In the genomic region with DNA sequence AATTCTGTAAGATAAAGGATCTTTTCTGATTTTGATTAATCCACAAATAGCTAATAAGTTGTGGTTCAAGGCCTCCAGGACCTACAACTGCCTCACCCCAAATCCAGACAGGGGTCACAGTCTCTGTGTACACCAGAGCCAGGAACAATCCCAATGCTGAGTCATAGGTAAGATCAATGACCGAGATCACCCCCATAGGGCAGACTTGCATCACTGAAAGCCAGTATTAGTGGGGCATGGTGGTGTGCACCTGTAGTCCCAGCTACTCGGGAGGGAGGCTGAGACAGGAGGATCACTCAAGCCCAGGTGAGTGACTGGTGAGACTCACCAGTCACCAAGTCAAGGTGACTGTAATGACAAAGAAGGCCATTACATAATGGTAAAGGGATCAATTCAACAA, we compare ENCODE assay signal across 26 cellular contexts. TPM values are rescaled to one million over a fixed set of nuclear protein-coding genes. Genes with fewer than 3 reads are reported as not detected.
"Had no signal": no experiment of that assay in that cellular context is flagged by ENCODE, and none has a peak within 500 bp of the region (broad histone marks: within the 10 kb centered on the region; RNA-seq: fewer than 3 reads in every experiment).

No MANE protein-coding gene starts in this region.

- H3K4me3 ChIP-seq: SJCRH30 had no signal

- H3K36me3 ChIP-seq: brain microvascular endothelial cell, SJCRH30 had no signal

- H3K4me3 Mint-ChIP-seq: activated CD8-positive, alpha-beta T cell treated with anti-CD3 and anti-CD28 coated beads for 36 hours; activated naive CD4-positive, alpha-beta T cell treated with anti-CD3 and anti-CD28 coated beads, Interleukin-2, amount 10 ng/mL, durations not matched to agents 7 days and 5 days; activated naive CD8-positive, alpha-beta T cell treated with anti-CD3 and anti-CD28 coated beads for 36 hours; activated T-cell treated with anti-CD3 and anti-CD28 coated beads, Interleukin-2, amount 50 U/mL, for 72 hours had no signal

- DNase-seq: activated CD4-positive, alpha-beta T cell treated with anti-CD3 and anti-CD28 coated beads for 4 hours; activated CD8-positive, alpha-beta memory T cell treated with anti-CD3 and anti-CD28 coated beads, Interleukin-2, amount 50 U/mL, for 4 hours; activated CD8-positive, alpha-beta T cell treated with anti-CD3 and anti-CD28 coated beads for 36 hours; activated gamma-delta T cell treated with Interleukin-2 at 50 U/mL for 16 hours; activated naive CD4-positive, alpha-beta T cell treated with anti-CD3 and anti-CD28 coated beads, Interleukin-2, amount 10 ng/mL, durations not matched to agents 7 days and 5 days; activated naive CD8-positive, alpha-beta T cell treated with anti-CD3 and anti-CD28 coated beads for 36 hours; activated T-cell treated with anti-CD3 and anti-CD28 coated beads, Interleukin-2, amount 50 U/mL, for 72 hours; brain microvascular endothelial cell; caudate nucleus; Kasumi-1; KBM-7; MV-4-11; NCI-H1092 treated with DMSO at 0.1 percent for 48 hours; NCI-H1417 treated with DMSO at 0.1 percent for 48 hours; NCI-H1694; NCI-H2029; NCI-H2107; NCI-H2171 treated with DMSO at 0.1 percent for 48 hours; NCI-H226; NCI-H526; NCI-H82; Right ventricle myocardium superior; SK-N-SH; T-helper 1 cell had no signal

- H3K9me2 ChIP-seq: SK-N-SH had no signal

- H3K9me3 Mint-ChIP-seq: activated naive CD4-positive, alpha-beta T cell treated with anti-CD3 and anti-CD28 coated beads, Interleukin-2, amount 10 ng/mL, durations not matched to agents 7 days and 5 days; activated T-helper 2 cell treated with anti-CD3 and anti-CD28 coated beads, Interferon-gamma antibody, Interleukin-2, Interleukin-4, amounts not matched to agents 10 μg/mL and 5 μg/mL and 100 μg/mL, durations not matched to agents 14 hours and 24 hours and 36 hours had no signal

- H3K27ac ChIP-seq: brain microvascular endothelial cell, SJCRH30 had no signal

- H3K27me3 ChIP-seq: brain microvascular endothelial cell, SJCRH30 had no signal

- H3K36me3 Mint-ChIP-seq: activated naive CD4-positive, alpha-beta T cell treated with anti-CD3 and anti-CD28 coated beads, Interleukin-2, amount 10 ng/mL, durations not matched to agents 7 days and 5 days; activated naive CD8-positive, alpha-beta T cell treated with anti-CD3 and anti-CD28 coated beads for 36 hours had no signal

- H3K9me3 ChIP-seq: SJCRH30, SK-N-SH had no signal

- H3K4me2 ChIP-seq: SK-N-SH had no signal

- H3K4me1 Mint-ChIP-seq: activated naive CD4-positive, alpha-beta T cell treated with anti-CD3 and anti-CD28 coated beads, Interleukin-2, amount 10 ng/mL, durations not matched to agents 7 days and 5 days; activated naive CD8-positive, alpha-beta T cell treated with anti-CD3 and anti-CD28 coated beads for 36 hours had no signal

- H3K9ac ChIP-seq: SK-N-SH had no signal

- H3K27ac Mint-ChIP-seq: activated CD8-positive, alpha-beta T cell treated with anti-CD3 and anti-CD28 coated beads for 36 hours; activated naive CD4-positive, alpha-beta T cell treated with anti-CD3 and anti-CD28 coated beads, Interleukin-2, amount 10 ng/mL, durations not matched to agents 7 days and 5 days; activated naive CD8-positive, alpha-beta T cell treated with anti-CD3 and anti-CD28 coated beads for 36 hours; activated T-cell treated with anti-CD3 and anti-CD28 coated beads, Interleukin-2, amount 50 U/mL, for 72 hours; activated T-helper 2 cell treated with anti-CD3 and anti-CD28 coated beads, Interferon-gamma antibody, Interleukin-2, Interleukin-4, amounts not matched to agents 10 μg/mL and 5 μg/mL and 100 μg/mL, durations not matched to agents 14 hours and 24 hours and 36 hours had no signal

RNA-seq across cellular contexts. Expression of a gene that starts 12.9 kb away (rescaled TPM):
- total RNA-seq: activated T-cell treated with anti-CD3 and anti-CD28 coated beads, Interleukin-2, amount 50 U/mL, for 72 hours had no signal
